7 cellular contexts compared by ENCODE assay signal in genomic region chr5:152532714-152533113, GRCh38.
DNase-seq lines count a peak whose midpoint lies in the region; ATAC-seq lines count a peak whose summit lies in the region.

No MANE protein-coding gene starts in this region.

- in situ Hi-C loops in KBM-7 (cut with MboI; ENCODE audit: low pct_unique_long_range_greater_than_20kb, low sequenced_read_pairs) = loop anchor here (25.0 kb wide), 1 partner anchor 1430 kb away; no protein-coding TSS in a partner anchor

- ATAC-seq in HG03565 (IDR thresholded peaks at IDR 0.05; ENCODE audit: unreplicated experiment) = no peak

- DNase-seq in GM03348 (ENCODE audit: low spot score) = peak; percentile 60
- peak; percentile 32 for DNase-seq in KBM-7
- peak; percentile 39 for DNase-seq in RPMI7951 (ENCODE audit: low read depth)
- DNase-seq in fibroblast of peridontal ligament (ENCODE audit: extremely low read depth) = peak; percentile 71
- DNase-seq in pulmonary artery endothelial cell (ENCODE audit: low read depth, low spot score) = peak; percentile 20
- no peak for DNase-seq in activated effector memory CD4-positive, alpha-beta T cell treated with Interleukin-2 at 50 U/mL for 16 hours
